ENCODE assay signal across 17 cellular contexts in the genomic region with DNA sequence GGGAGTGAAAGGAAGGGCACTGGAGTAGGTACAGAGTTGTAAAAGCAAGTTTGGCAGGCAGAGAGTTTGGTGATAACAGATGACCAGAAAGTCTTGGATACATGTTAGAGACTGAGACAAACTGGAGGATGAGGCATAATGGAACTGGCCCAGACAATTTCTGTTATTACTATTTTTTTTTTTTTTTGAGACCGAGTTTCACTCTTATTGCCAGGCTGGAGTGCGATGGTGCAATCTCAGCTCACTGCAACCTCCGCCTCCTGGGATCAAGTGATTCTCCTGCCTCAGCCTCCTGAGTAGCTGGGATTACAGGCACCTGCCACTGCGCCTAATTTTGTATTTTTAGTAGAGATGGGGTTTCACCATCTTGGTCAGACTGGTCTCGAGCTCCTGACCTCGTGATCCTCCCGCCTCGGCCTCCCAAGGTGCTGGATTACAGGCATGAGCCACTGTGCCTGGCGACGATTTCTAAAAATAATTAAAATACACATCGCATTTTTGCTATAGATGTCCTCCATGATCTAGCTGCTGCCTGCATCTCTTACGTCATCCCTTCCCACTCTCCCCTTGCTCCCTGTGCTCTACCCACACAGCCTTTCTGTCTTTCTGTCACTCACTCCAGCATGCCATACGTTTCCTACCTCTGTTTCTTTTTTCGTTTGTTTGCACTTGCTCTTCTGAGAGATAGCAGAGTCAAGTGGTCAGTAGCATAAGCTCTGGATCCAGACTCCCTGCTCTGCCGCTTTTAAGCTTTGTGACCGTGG. TPM values are rescaled to one million over a fixed set of nuclear protein-coding genes. Genes with fewer than 3 reads are reported as not detected.
"Had no signal": no experiment of that assay in that cellular context is flagged by ENCODE, and none has a peak within 500 bp of the region (broad histone marks: within the 10 kb centered on the region; RNA-seq: fewer than 3 reads in every experiment).

No MANE protein-coding gene starts in this region.

- ATAC-seq: activated CD8-positive, alpha-beta T cell treated with anti-CD3 and anti-CD28 coated beads for 36 hours had no signal

- H3K36me3 ChIP-seq: sigmoid colon had no signal

- H3K4me3 ChIP-seq: ascending aorta, sigmoid colon had no signal

- DNase-seq: activated CD4-positive, alpha-beta T cell treated with anti-CD3 and anti-CD28 coated beads for 1 hour; activated CD8-positive, alpha-beta memory T cell treated with anti-CD3 and anti-CD28 coated beads, Interleukin-2, amount 50 U/mL, for 4 hours; activated CD8-positive, alpha-beta T cell treated with anti-CD3 and anti-CD28 coated beads for 36 hours; activated naive CD4-positive, alpha-beta T cell; hypothalamus; left cardiac atrium; occipital lobe; stimulated activated CD4-positive, alpha-beta T cell treated with anti-CD3 and anti-CD28 coated beads, Interleukin-2, amount 100 ng/mL, for 24 hours; T-helper 9 cell had no signal

- H3K27ac Mint-ChIP-seq: activated CD8-positive, alpha-beta T cell treated with anti-CD3 and anti-CD28 coated beads for 36 hours; activated T-helper 1 cell treated with anti-CD3 and anti-CD28 coated beads, Interleukin-12 subunit alpha, Interleukin-12 subunit beta, Interleukin-2, Interleukin-4 antibody, amounts not matched to agents 30 ng/mL and 10 ng/mL and 1 ng/mL, durations not matched to agents 14 hours and 24 hours and 36 hours; memory B cell; natural killer cell treated with Interleukin-12 subunit alpha and Interleukin-12 subunit beta and Interleukin-15 and Interleukin-18, amount 100 ng/mL, for 72 hours; progenitor cell of endocrine pancreas; type B pancreatic cell had no signal

- H3K9me3 Mint-ChIP-seq: activated CD8-positive, alpha-beta T cell treated with anti-CD3 and anti-CD28 coated beads for 36 hours; memory B cell; natural killer cell treated with Interleukin-12 subunit alpha and Interleukin-12 subunit beta and Interleukin-15 and Interleukin-18, amount 100 ng/mL, for 72 hours; type B pancreatic cell had no signal

- H3K27ac ChIP-seq: ascending aorta had no signal

- H3K9me3 ChIP-seq: ascending aorta, sigmoid colon had no signal

- H3K27me3 ChIP-seq: ascending aorta, sigmoid colon had no signal

- H3K4me3 Mint-ChIP-seq: activated CD8-positive, alpha-beta T cell treated with anti-CD3 and anti-CD28 coated beads for 36 hours; activated T-helper 1 cell treated with anti-CD3 and anti-CD28 coated beads, Interleukin-12 subunit alpha, Interleukin-12 subunit beta, Interleukin-2, Interleukin-4 antibody, amounts not matched to agents 30 ng/mL and 10 ng/mL and 1 ng/mL, durations not matched to agents 14 hours and 24 hours and 36 hours; memory B cell; natural killer cell treated with Interleukin-12 subunit alpha and Interleukin-12 subunit beta and Interleukin-15 and Interleukin-18, amount 100 ng/mL, for 72 hours; type B pancreatic cell had no signal

- FAIRE-seq: colon had no signal

- H3K27me3 Mint-ChIP-seq: activated CD8-positive, alpha-beta T cell treated with anti-CD3 and anti-CD28 coated beads for 36 hours; memory B cell; natural killer cell treated with Interleukin-12 subunit alpha and Interleukin-12 subunit beta and Interleukin-15 and Interleukin-18, amount 100 ng/mL, for 72 hours; progenitor cell of endocrine pancreas; type B pancreatic cell had no signal

- H3K36me3 Mint-ChIP-seq: natural killer cell treated with Interleukin-12 subunit alpha and Interleukin-12 subunit beta and Interleukin-15 and Interleukin-18, amount 100 ng/mL, for 72 hours had no signal

RNA-seq across cellular contexts. Expression of gene SLC26A8, which starts 26.7 kb away (rescaled TPM):
- total RNA-seq: activated CD8-positive, alpha-beta T cell treated with anti-CD3 and anti-CD28 coated beads for 36 hours; activated T-helper 1 cell treated with anti-CD3 and anti-CD28 coated beads, Interleukin-12 subunit alpha, Interleukin-12 subunit beta, Interleukin-2, Interleukin-4 antibody, amounts not matched to agents 30 ng/mL and 10 ng/mL and 1 ng/mL, durations not matched to agents 14 hours and 24 hours and 36 hours; ascending aorta; progenitor cell of endocrine pancreas; sigmoid colon had no signal
